In the genomic region with DNA sequence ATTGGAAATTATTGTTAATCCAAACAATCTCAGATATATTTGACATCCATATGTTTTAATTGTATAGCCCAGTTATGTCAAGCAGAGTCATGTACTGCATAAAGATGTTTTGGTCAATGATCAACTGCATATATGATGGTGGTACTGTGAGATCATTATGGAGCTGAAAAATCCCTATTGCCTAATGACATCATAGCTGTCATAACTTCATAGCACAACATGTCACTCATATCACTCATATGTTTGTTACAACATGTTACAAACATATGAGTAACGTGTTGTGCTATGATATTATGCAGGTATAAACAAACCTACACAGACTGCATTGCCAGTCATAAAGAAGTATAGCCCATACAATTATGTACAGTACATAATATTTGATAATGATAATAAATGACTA, we compare ENCODE assay signal across 2 cellular contexts.
TF ChIP-seq lines count a peak whose summit lies in the region.

No MANE protein-coding gene starts in this region.

TF ChIP-seq in HepG2, 621 proteins besides CTCF, POLR2A, EP300 and RAD21 (continued from another document):
- TF ChIP-seq, protein P1, sequence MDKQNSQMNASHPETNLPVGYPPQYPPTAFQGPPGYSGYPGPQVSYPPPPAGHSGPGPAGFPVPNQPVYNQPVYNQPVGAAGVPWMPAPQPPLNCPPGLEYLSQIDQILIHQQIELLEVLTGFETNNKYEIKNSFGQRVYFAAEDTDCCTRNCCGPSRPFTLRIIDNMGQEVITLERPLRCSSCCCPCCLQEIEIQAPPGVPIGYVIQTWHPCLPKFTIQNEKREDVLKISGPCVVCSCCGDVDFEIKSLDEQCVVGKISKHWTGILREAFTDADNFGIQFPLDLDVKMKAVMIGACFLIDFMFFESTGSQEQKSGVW (CRISPR knock-in tag; IDR thresholded peaks at IDR 0.05; ENCODE audit: borderline replicate concordance): no peak

TF ChIP-seq in HEK293, 187 proteins besides CTCF, POLR2A, EP300 and RAD21 (continued from another document):
- no peak for TF ChIP-seq ZNF488 (tag by site-specific recombination; IDR thresholded peaks at IDR 0.05)
